1 cellular context compared by ENCODE assay signal in the genomic region with DNA sequence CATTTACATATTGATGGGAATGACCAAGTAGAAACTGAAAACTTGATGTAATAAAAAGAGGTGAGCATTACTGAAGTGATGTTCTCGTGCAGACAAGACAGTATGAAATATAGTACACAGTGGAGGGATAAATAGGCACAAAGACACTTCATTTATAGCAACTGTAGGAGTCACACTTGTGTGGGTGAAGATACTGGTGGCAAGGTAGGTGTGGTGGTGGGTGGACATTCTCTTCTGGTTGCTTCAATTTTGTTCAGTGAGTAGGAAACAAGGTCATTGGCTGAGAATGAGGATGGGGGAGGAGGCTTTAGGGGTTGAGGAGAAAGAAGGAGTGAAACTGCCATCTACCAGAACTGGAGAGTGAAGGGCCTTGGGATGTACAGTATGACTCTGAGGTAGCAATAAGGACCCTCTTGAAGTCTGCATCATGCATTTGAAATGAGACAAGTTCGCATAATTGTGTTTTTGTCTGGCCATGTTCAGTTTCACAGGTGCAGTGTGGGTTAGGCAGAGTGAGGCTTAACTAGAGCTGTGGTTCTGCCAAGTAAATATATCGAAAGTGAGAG.
TF ChIP-seq lines count a peak whose summit lies in the region.

No MANE protein-coding gene starts in this region.

TF ChIP-seq in K562, 482 proteins besides CTCF, POLR2A, EP300 and RAD21:
- 0 out of 2 replicates have a peak, but pooled peaks have one; percentile 25 for TF ChIP-seq EGR1 (conservative IDR thresholded peaks at IDR 0.05)
- no peak for TF ChIP-seq ZNF354B (CRISPR knock-in tag; IDR thresholded peaks at IDR 0.05)
- peak in 1 of 2 experiments; percentile 55; a peak in 1 of 4 replicates for TF ChIP-seq MCM7 (IDR thresholded peaks at IDR 0.05)
- TF ChIP-seq RFX1 (IDR thresholded peaks at IDR 0.05), result no peak
TF ChIP-seq in K562: peak in this region for 2.
